In genomic region chr17:56392274-56392673, GRCh38 we compare ENCODE assay signal across 32 cellular contexts.
"Had no signal": no experiment of that assay in that cellular context is flagged by ENCODE, and none has a peak within 500 bp of the region (broad histone marks: within the 10 kb centered on the region; RNA-seq: fewer than 3 reads in every experiment).

No MANE protein-coding gene starts in this region.

- H3K27ac ChIP-seq: colonic mucosa, epithelial cell of prostate, gastrocnemius medialis, neutrophil, psoas muscle, sigmoid colon, thoracic aorta, tibial nerve, upper lobe of left lung, uterus had no signal

- H3K4me1 Mint-ChIP-seq: endodermal cell; mesothelial cell of epicardium; naive B cell; neural crest cell; stimulated activated naive B cell treated with anti-CD40 and anti-IgM and Interleukin-4, amounts not matched to agents 10 μg/mL and 1 μg/mL and 100 μg/mL, for 72 hours had no signal

- DNase-seq: colonic mucosa; effector CD8-positive, alpha-beta T cell; endodermal cell; foreskin fibroblast; gastrocnemius medialis; head of caudate nucleus; kidney; mesenchymal stem cell; mucosa of descending colon; naive B cell; posterior cingulate gyrus; psoas muscle; right cardiac atrium; sigmoid colon; small intestine; stimulated activated CD4-positive, alpha-beta T cell treated with anti-CD3 and anti-CD28 coated beads, Interleukin-15, amount 100 ng/mL, for 24 hours; stimulated activated CD4-positive, alpha-beta T cell treated with anti-CD3 and anti-CD28 coated beads, Interleukin-2, amount 100 ng/mL, for 48 hours; stimulated activated naive B cell treated with anti-CD40 and anti-IgM and Interleukin-4, amounts not matched to agents 10 μg/mL and 1 μg/mL and 100 μg/mL, for 72 hours; upper lobe of left lung; uterus had no signal

- H3K9me3 Mint-ChIP-seq: dendritic cell treated with granulocyte-macrophage colony-stimulating factor and Interleukin-4, amounts not matched to agents 40 ng/mL and 50 ng/mL, for 4 days; natural killer cell treated with Interleukin-12 subunit alpha and Interleukin-12 subunit beta and Interleukin-15 and Interleukin-18, amount 100 ng/mL, for 72 hours; neural crest cell had no signal

- H3K27me3 ChIP-seq: colonic mucosa, gastrocnemius medialis, neutrophil, sigmoid colon, tibial nerve, upper lobe of left lung, uterus had no signal

- H3K27ac Mint-ChIP-seq: dendritic cell treated with granulocyte-macrophage colony-stimulating factor and Interleukin-4, amounts not matched to agents 40 ng/mL and 50 ng/mL, for 4 days; endodermal cell; mesothelial cell of epicardium; naive B cell; natural killer cell treated with Interleukin-12 subunit alpha and Interleukin-12 subunit beta and Interleukin-15 and Interleukin-18, amount 100 ng/mL, for 72 hours; stimulated activated naive B cell treated with anti-CD40 and anti-IgM and Interleukin-4, amounts not matched to agents 10 μg/mL and 1 μg/mL and 100 μg/mL, for 72 hours; stimulated activated naive CD8-positive, alpha-beta T cell treated with anti-CD3 and anti-CD28 coated beads, Interleukin-15, Interleukin-2, amounts not matched to agents 100 ng/mL and 50 ng/mL, for 24 hours had no signal

- H3K4me3 Mint-ChIP-seq: dendritic cell treated with granulocyte-macrophage colony-stimulating factor and Interleukin-4, amounts not matched to agents 40 ng/mL and 50 ng/mL, for 4 days; endodermal cell; mesothelial cell of epicardium; naive B cell; natural killer cell treated with Interleukin-12 subunit alpha and Interleukin-12 subunit beta and Interleukin-15 and Interleukin-18, amount 100 ng/mL, for 72 hours; neural crest cell; stimulated activated naive B cell treated with anti-CD40 and anti-IgM and Interleukin-4, amounts not matched to agents 10 μg/mL and 1 μg/mL and 100 μg/mL, for 72 hours; stimulated activated naive CD8-positive, alpha-beta T cell treated with anti-CD3 and anti-CD28 coated beads, Interleukin-15, Interleukin-2, amounts not matched to agents 100 ng/mL and 50 ng/mL, for 24 hours had no signal

- H3K27me3 Mint-ChIP-seq: dendritic cell treated with granulocyte-macrophage colony-stimulating factor and Interleukin-4, amounts not matched to agents 40 ng/mL and 50 ng/mL, for 4 days had no signal

- H3K36me3 ChIP-seq: colonic mucosa, gastrocnemius medialis, neutrophil, sigmoid colon, thoracic aorta, tibial nerve, upper lobe of left lung, uterus had no signal

- H3K4me3 ChIP-seq: colonic mucosa, gastrocnemius medialis, lung, mucosa of descending colon, psoas muscle, sigmoid colon, thoracic aorta, tibial nerve, upper lobe of left lung, uterus had no signal

- H3K36me3 Mint-ChIP-seq: mesothelial cell of epicardium; naive B cell; natural killer cell treated with Interleukin-12 subunit alpha and Interleukin-12 subunit beta and Interleukin-15 and Interleukin-18, amount 100 ng/mL, for 72 hours; stimulated activated naive B cell treated with anti-CD40 and anti-IgM and Interleukin-4, amounts not matched to agents 10 μg/mL and 1 μg/mL and 100 μg/mL, for 72 hours had no signal

- FAIRE-seq: kidney, small intestine had no signal

- ATAC-seq: esophagus mucosa; gastrocnemius medialis; left lobe of liver; mucosa of descending colon; natural killer cell treated with Interleukin-12 subunit alpha and Interleukin-12 subunit beta and Interleukin-15 and Interleukin-18, amount 100 ng/mL, for 72 hours; psoas muscle; right cardiac atrium; stimulated activated naive B cell treated with anti-CD40 and anti-IgM and Interleukin-4, amounts not matched to agents 10 μg/mL and 1 μg/mL and 100 μg/mL, for 72 hours had no signal

- H3K9me3 ChIP-seq: colonic mucosa, gastrocnemius medialis, mucosa of descending colon, neutrophil, psoas muscle, sigmoid colon, thoracic aorta, uterus had no signal

- H3K4me1 ChIP-seq: colonic mucosa, gastrocnemius medialis, psoas muscle, sigmoid colon, tibial nerve, upper lobe of left lung, uterus had no signal
